ENCODE assay signal across 1 cellular context in the genomic region with DNA sequence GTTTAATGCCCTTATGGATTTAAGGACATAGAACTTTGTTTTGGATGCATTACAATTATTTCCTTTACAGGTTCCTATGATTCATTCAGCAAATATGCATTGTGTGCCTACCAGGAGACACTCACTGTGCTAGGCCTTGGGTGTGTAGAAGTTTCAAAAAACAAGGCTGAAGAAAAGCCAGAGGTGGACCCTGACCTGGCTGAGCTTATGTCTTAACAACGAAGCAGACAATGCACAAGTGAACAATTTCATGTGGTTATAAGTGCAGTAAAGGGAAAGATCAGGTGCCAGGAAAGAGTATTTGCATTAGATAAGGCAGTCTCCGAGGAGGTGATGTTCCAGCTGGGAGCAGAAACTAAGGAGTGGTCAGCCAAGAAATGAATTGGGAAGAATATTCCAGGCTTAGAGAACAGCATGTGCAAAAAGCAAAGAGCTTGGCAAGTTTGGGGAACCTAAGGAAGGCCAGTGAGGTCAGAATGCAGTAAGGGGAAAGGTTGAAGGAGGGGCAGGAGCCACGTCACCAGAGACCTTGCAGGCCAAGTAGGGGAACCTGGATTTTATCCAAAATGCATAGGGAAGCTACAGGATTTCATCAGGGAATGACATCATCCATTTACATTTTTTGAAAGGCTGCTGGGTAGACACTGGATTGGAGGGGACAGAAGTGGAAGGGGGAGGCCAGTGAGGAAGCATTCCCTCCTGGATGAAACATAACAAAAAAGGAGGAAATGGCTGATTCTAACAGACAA.
TF ChIP-seq lines count a peak whose summit lies in the region.

No MANE protein-coding gene starts in this region.

TF ChIP-seq in A549, 52 proteins besides CTCF, POLR2A, EP300 and RAD21 (continued from another document):
- TF ChIP-seq, protein P1, sequence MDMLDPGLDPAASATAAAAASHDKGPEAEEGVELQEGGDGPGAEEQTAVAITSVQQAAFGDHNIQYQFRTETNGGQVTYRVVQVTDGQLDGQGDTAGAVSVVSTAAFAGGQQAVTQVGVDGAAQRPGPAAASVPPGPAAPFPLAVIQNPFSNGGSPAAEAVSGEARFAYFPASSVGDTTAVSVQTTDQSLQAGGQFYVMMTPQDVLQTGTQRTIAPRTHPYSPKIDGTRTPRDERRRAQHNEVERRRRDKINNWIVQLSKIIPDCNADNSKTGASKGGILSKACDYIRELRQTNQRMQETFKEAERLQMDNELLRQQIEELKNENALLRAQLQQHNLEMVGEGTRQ (IDR thresholded peaks at IDR 0.05) = no peak
- no peak for TF ChIP-seq TFCP2L1 (CRISPR knock-in tag; IDR thresholded peaks at IDR 0.05)
- no peak for TF ChIP-seq HOXB13 (CRISPR knock-in tag; IDR thresholded peaks at IDR 0.05; ENCODE audit: low read depth)
